Comparison of ENCODE assay signal across 8 cellular contexts in genomic region chr4:2006956-2007653, GRCh38. TPM values are rescaled to one million over a fixed set of nuclear protein-coding genes. Genes with fewer than 3 reads are reported as not detected.
DNase-seq lines count a peak whose midpoint lies in the region; ATAC-seq and TF ChIP-seq lines count a peak whose summit lies in the region.

No MANE protein-coding gene starts in this region.

- peaks cover 22% of the 10 kb centered on the region for H3K36me3 Mint-ChIP-seq in mesothelial cell of epicardium

- ATAC-seq in GM21360 (IDR thresholded peaks at IDR 0.05; ENCODE audit: unreplicated experiment): no peak

- H3K27ac ChIP-seq in ACC112 (ENCODE audit: low read depth, low read length) (no peak overlapping the region), HUES64 (ENCODE audit: low read depth, low read length) (no peak overlapping the region), brain microvascular endothelial cell (no peak overlapping the region)

- DNase-seq in brain microvascular endothelial cell: no peak
- DNase-seq in mesothelial cell of epicardium (ENCODE audit: low spot score in 2 of 2, unreplicated experiment in 2 of 2): no peak
- DNase-seq in NCI-H510A treated with DMSO at 0.1 percent for 48 hours (lab: John Stamatoyannopoulos, UW): no peak
- DNase-seq in NCI-H2107 (lab: John Stamatoyannopoulos, UW): no peak
- no peak for DNase-seq in NCI-H69 (lab: John Stamatoyannopoulos, UW)

- no peaks in the 10 kb centered on the region for H3K27me3 Mint-ChIP-seq in mesothelial cell of epicardium (ENCODE audit: low read depth)

- H3K4me1 ChIP-seq in ACC112 (ENCODE audit: control insufficient read depth, insufficient read depth, low read length, unreplicated experiment) (peaks cover 12% of the 10 kb centered on the region), HUES64 (ENCODE audit: insufficient read depth, low read length) (peaks cover 4% of the 10 kb centered on the region; the same call in 1 of the 2 replicates)

- 95% methylated on average over 15 of the region's 15 CpGs for WGBS in HUES64

- H3K27ac Mint-ChIP-seq in mesothelial cell of epicardium: peak overlapping the region; percentile 50

- in situ Hi-C loops in brain microvascular endothelial cell (cut with HindIII; ENCODE audit: low pct_ligation_motif_present, low sequenced_read_pairs): no loop called here

- no peaks in the 10 kb centered on the region for H3K27me3 ChIP-seq in ACC112 (ENCODE audit: insufficient read depth, low read length)
- H3K27me3 ChIP-seq in HUES64 (ENCODE audit: insufficient read depth, low read length): peaks cover 17% of the 10 kb centered on the region; the same call in 1 of the 2 replicates
- no peaks in the 10 kb centered on the region for H3K27me3 ChIP-seq in brain microvascular endothelial cell (replicated peaks)

- no peak overlapping the region for H2AFZ ChIP-seq in ACC112 (ENCODE audit: low read length, unreplicated experiment)

- H3K4me1 Mint-ChIP-seq in mesothelial cell of epicardium: peaks cover 17% of the 10 kb centered on the region

- H3K9me3 ChIP-seq in HUES64 (ENCODE audit: insufficient read depth, low read depth, low read length): no peaks in the 10 kb centered on the region

- H3K4me3 Mint-ChIP-seq in mesothelial cell of epicardium: peak overlapping the region; percentile 91

- peak overlapping the region; percentile 92 for H3K4me3 ChIP-seq in ACC112 (ENCODE audit: low read depth, low read length)
- peak overlapping the region; percentile 99 for H3K4me3 ChIP-seq in HUES64 (ENCODE audit: low read length)
- H3K4me3 ChIP-seq in brain microvascular endothelial cell (ENCODE audit: low read depth, low read length): peak overlapping the region; percentile 100

- H3K79me2 ChIP-seq in ACC112 (ENCODE audit: control insufficient read depth, insufficient read depth, low read length, unreplicated experiment): peaks cover 42% of the 10 kb centered on the region

- H3K9ac ChIP-seq in HUES64 (ENCODE audit: low read depth, low read length): no peak overlapping the region

- peaks cover 8% of the 10 kb centered on the region; the same call in 1 of the 2 replicates for H3K36me3 ChIP-seq in ACC112 (ENCODE audit: insufficient read depth, low read length)
- peaks cover 34% of the 10 kb centered on the region for H3K36me3 ChIP-seq in HUES64 (ENCODE audit: insufficient read depth, low read length)
- peaks cover 8% of the 10 kb centered on the region for H3K36me3 ChIP-seq in brain microvascular endothelial cell (replicated peaks)

- no peak for TF ChIP-seq CTCF in brain microvascular endothelial cell (IDR thresholded peaks at IDR 0.05; ENCODE audit: low read depth, low read length, missing control alignments)
- TF ChIP-seq CTCF in mesothelial cell of epicardium (IDR thresholded peaks at IDR 0.05; ENCODE audit: unreplicated experiment): no peak

- peaks cover 5% of the 10 kb centered on the region for H3K9me3 Mint-ChIP-seq in mesothelial cell of epicardium

RNA-seq across cellular contexts. Expression of gene NELFA, which starts 1.7 kb away (rescaled TPM):
- polyA plus RNA-seq in HUES64 (2013, experiment 1 of 2): 36.2 TPM
- polyA plus RNA-seq in HUES64 (2013, experiment 2 of 2): 34.1 TPM
- 53.0 to 55.8 TPM (median 55.8 TPM) in 3 replicates for total RNA-seq in mesothelial cell of epicardium

RNA-seq across cellular contexts. Expression of gene NAT8L, which starts 52.0 kb away (rescaled TPM):
- 5.1 TPM for polyA plus RNA-seq in HUES64 (2013, experiment 1 of 2)
- 4.5 TPM for polyA plus RNA-seq in HUES64 (2013, experiment 2 of 2)
- 25.2 to 28.2 TPM (median 25.2 TPM) in 3 replicates for total RNA-seq in mesothelial cell of epicardium
